ENCODE assay signal across 1 cellular context in the genomic region with DNA sequence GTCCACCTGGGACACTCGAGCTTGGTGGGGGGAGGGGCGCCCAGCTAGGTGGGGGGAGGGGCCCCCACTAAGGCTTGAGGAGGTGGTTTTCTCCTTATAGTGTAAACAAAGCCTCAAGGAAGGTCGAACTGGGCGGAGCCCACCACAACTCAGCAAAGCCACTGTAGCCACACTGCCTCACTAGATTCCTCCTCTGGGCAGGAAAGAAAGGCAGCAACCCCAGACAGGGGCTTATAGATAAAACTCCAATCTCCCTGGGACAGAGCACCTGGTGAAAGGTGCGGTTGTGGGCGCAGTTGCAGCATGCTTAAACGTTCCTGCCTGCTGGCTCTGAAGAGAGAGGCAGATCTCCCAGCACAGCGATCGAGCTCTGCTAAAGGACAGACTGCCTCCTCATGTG.
TF ChIP-seq lines count a peak whose summit lies in the region.

No MANE protein-coding gene starts in this region.

TF ChIP-seq in H1, 55 proteins besides CTCF, POLR2A, EP300 and RAD21 (continued from another document):
- TF ChIP-seq SIRT6 (IDR thresholded peaks at IDR 0.05; ENCODE audit: low read length), result no peak
